ENCODE assay signal across 1 cellular context in the genomic region with DNA sequence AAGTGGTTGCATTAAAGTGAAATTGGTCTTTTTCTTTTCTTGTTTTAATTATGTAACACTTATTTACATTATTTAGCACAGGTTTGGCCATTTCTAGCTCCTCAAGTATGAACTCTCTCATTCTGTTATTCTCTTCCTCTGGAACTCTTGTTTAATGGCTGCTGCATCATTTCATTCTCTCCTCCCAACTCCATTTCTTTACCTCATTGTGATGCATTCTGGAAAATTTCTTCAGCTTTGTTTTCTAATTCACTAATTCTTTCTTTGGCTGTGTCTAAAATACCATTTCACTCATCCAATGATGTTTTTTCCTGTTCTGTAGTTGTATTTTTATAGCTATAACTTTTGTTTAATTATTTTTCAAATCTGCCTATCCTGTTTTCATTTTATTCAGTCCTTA.
TF ChIP-seq lines count a peak whose summit lies in the region.

No MANE protein-coding gene starts in this region.

TF ChIP-seq in GM12878, 131 proteins besides CTCF, POLR2A, EP300 and RAD21 (continued from another document):
- TF ChIP-seq, protein P1, sequence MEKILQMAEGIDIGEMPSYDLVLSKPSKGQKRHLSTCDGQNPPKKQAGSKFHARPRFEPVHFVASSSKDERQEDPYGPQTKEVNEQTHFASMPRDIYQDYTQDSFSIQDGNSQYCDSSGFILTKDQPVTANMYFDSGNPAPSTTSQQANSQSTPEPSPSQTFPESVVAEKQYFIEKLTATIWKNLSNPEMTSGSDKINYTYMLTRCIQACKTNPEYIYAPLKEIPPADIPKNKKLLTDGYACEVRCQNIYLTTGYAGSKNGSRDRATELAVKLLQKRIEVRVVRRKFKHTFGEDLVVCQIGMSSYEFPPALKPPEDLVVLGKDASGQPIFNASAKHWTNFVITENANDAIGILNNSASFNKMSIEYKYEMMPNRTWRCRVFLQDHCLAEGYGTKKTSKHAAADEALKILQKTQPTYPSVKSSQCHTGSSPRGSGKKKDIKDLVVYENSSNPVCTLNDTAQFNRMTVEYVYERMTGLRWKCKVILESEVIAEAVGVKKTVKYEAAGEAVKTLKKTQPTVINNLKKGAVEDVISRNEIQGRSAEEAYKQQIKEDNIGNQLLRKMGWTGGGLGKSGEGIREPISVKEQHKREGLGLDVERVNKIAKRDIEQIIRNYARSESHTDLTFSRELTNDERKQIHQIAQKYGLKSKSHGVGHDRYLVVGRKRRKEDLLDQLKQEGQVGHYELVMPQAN (conservative IDR thresholded peaks at IDR 0.05) = no peak
- peak; percentile 81; the same call in 1 of the 2 replicates for TF ChIP-seq CBX5 (IDR thresholded peaks at IDR 0.05; ENCODE audit: low read depth)
- TF ChIP-seq, protein P2, sequence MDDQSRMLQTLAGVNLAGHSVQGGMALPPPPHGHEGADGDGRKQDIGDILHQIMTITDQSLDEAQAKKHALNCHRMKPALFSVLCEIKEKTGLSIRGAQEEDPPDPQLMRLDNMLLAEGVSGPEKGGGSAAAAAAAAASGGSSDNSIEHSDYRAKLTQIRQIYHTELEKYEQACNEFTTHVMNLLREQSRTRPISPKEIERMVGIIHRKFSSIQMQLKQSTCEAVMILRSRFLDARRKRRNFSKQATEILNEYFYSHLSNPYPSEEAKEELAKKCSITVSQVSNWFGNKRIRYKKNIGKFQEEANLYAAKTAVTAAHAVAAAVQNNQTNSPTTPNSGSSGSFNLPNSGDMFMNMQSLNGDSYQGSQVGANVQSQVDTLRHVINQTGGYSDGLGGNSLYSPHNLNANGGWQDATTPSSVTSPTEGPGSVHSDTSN (IDR thresholded peaks at IDR 0.05; ENCODE audit: insufficient replicate concordance, low read depth, low read length) = no peak
